Comparison of ENCODE assay signal across 13 cellular contexts in the genomic region with DNA sequence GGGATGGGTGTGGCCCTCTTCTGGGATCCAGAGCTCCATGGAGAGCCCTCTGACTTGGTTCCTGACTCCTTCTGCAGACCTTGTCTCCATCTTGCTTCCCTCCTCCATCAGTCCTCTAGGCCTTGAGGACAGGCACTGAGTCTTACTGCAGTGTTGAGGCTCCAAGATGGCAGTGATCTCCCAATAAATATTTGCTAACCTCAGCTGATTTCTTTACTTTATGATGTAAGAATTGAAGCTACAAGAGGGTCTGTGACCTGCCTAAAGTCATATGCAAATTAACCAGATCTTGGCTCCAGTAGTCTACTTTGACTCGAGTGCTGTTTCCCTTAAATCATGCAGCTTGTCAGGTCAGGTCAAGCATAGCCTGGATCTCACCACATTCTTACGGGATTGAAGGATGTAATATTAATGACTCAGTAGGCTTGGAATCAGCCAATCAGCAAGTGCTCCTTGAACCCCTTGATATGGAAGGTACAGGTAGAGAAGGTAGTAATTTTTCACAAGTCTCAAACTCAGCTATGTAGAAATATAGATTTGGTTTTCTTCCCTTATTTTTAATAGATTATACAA.
"Had no signal": no experiment of that assay in that cellular context is flagged by ENCODE, and none has a peak within 500 bp of the region (broad histone marks: within the 10 kb centered on the region; RNA-seq: fewer than 3 reads in every experiment).

No MANE protein-coding gene starts in this region.

- H3K9me3 ChIP-seq: ascending aorta, esophagus squamous epithelium, thyroid gland had no signal

- DNase-seq: activated gamma-delta T cell; activated naive CD8-positive, alpha-beta T cell treated with anti-CD3 and anti-CD28 coated beads, Interleukin-2, amount 10 ng/mL, durations not matched to agents 7 days and 5 days; activated T-cell treated with anti-CD3 and anti-CD28 coated beads, Interleukin-2, amount 50 U/mL, for 4 hours; central memory CD4-positive, alpha-beta T cell; esophagus squamous epithelium; foreskin melanocyte; kidney; naive B cell; SIG-M5; thyroid gland had no signal

- H3K4me3 Mint-ChIP-seq: activated naive CD8-positive, alpha-beta T cell treated with anti-CD3 and anti-CD28 coated beads, Interleukin-2, amount 10 ng/mL, durations not matched to agents 7 days and 5 days; activated T-cell treated with anti-CD3 and anti-CD28 coated beads, Interleukin-2, amount 50 U/mL, for 4 hours; naive B cell had no signal

- ATAC-seq: activated T-cell treated with anti-CD3 and anti-CD28 coated beads, Interleukin-2, amount 50 U/mL, for 4 hours had no signal

- H3K27me3 ChIP-seq: ascending aorta, esophagus squamous epithelium, right atrium auricular region, thyroid gland had no signal

- H3K4me3 ChIP-seq: ascending aorta, esophagus squamous epithelium, right atrium auricular region, smooth muscle cell, thyroid gland had no signal

- H3K27ac Mint-ChIP-seq: activated naive CD8-positive, alpha-beta T cell treated with anti-CD3 and anti-CD28 coated beads, Interleukin-2, amount 10 ng/mL, durations not matched to agents 7 days and 5 days had no signal

- H3K36me3 ChIP-seq: ascending aorta, esophagus squamous epithelium, right atrium auricular region, thyroid gland had no signal

- H3K4me1 Mint-ChIP-seq: activated naive CD8-positive, alpha-beta T cell treated with anti-CD3 and anti-CD28 coated beads, Interleukin-2, amount 10 ng/mL, durations not matched to agents 7 days and 5 days; naive B cell had no signal

- H3K27ac ChIP-seq: ascending aorta, esophagus squamous epithelium, right atrium auricular region, thyroid gland had no signal

- H3K4me1 ChIP-seq: ascending aorta, right atrium auricular region, thyroid gland had no signal

- FAIRE-seq: kidney had no signal

- H3K27me3 Mint-ChIP-seq: naive B cell had no signal

- H3K36me3 Mint-ChIP-seq: naive B cell had no signal
